Comparison of ENCODE assay signal across 23 cellular contexts in genomic region chr9:72217306-72217842, GRCh38.
"Had no signal": no experiment of that assay in that cellular context is flagged by ENCODE, and none has a peak within 500 bp of the region (broad histone marks: within the 10 kb centered on the region; RNA-seq: fewer than 3 reads in every experiment).

No MANE protein-coding gene starts in this region.

- H3K27me3 Mint-ChIP-seq: activated naive CD4-positive, alpha-beta T cell treated with anti-CD3 and anti-CD28 coated beads, Interleukin-2, amount 10 ng/mL, durations not matched to agents 7 days and 5 days; progenitor cell of endocrine pancreas had no signal

- H3K4me3 ChIP-seq: body of pancreas, coronary artery, heart right ventricle, left lung, lung, thyroid gland, upper lobe of right lung had no signal

- ATAC-seq: activated CD8-positive, alpha-beta memory T cell treated with anti-CD3 and anti-CD28 coated beads, Interleukin-2, amount 10 ng/mL, durations not matched to agents 7 days and 5 days; body of pancreas; heart right ventricle; left lung; natural killer cell; stimulated activated naive CD8-positive, alpha-beta T cell treated with anti-CD3 and anti-CD28 coated beads, Interleukin-15, Interleukin-2, amounts not matched to agents 100 U/mL and 50 U/mL, for 24 hours; upper lobe of right lung had no signal

- H3K4me3 Mint-ChIP-seq: activated CD4-positive, alpha-beta memory T cell treated with anti-CD3 and anti-CD28 coated beads, Interleukin-2, amount 10 ng/mL, durations not matched to agents 7 days and 5 days; activated CD4-positive, alpha-beta T cell treated with anti-CD3 and anti-CD28 coated beads, Interleukin-2, amount 10 ng/mL, durations not matched to agents 24 days and 14 days; activated CD8-positive, alpha-beta memory T cell treated with anti-CD3 and anti-CD28 coated beads, Interleukin-2, amount 10 ng/mL, durations not matched to agents 7 days and 5 days; activated naive CD4-positive, alpha-beta T cell treated with anti-CD3 and anti-CD28 coated beads, Interleukin-2, amount 10 ng/mL, durations not matched to agents 7 days and 5 days; endodermal cell; mesothelial cell of epicardium; natural killer cell; T-helper 1 cell treated with Interleukin-12 subunit alpha and Interleukin-12 subunit beta and Interleukin-4 antibody, amounts not matched to agents 30 μg/mL and 1 μg/mL, for 36 hours had no signal

- H3K27ac Mint-ChIP-seq: activated CD4-positive, alpha-beta memory T cell treated with anti-CD3 and anti-CD28 coated beads, Interleukin-2, amount 10 ng/mL, durations not matched to agents 7 days and 5 days; activated CD4-positive, alpha-beta T cell treated with anti-CD3 and anti-CD28 coated beads, Interleukin-2, amount 10 ng/mL, durations not matched to agents 24 days and 14 days; activated CD8-positive, alpha-beta memory T cell treated with anti-CD3 and anti-CD28 coated beads, Interleukin-2, amount 10 ng/mL, durations not matched to agents 7 days and 5 days; activated naive CD4-positive, alpha-beta T cell treated with anti-CD3 and anti-CD28 coated beads, Interleukin-2, amount 10 ng/mL, durations not matched to agents 7 days and 5 days; endodermal cell; mesothelial cell of epicardium; natural killer cell; progenitor cell of endocrine pancreas; T-helper 1 cell treated with Interleukin-12 subunit alpha and Interleukin-12 subunit beta and Interleukin-4 antibody, amounts not matched to agents 30 μg/mL and 1 μg/mL, for 36 hours had no signal

- H3K27ac ChIP-seq: body of pancreas, coronary artery, heart right ventricle, left lung, thyroid gland, upper lobe of right lung had no signal

- H3K27me3 ChIP-seq: body of pancreas, heart right ventricle, left lung, thyroid gland, upper lobe of right lung had no signal

- H3K4me1 ChIP-seq: body of pancreas, heart right ventricle, left lung, thyroid gland, upper lobe of right lung had no signal

- FAIRE-seq: kidney had no signal

- H3K36me3 Mint-ChIP-seq: activated CD8-positive, alpha-beta memory T cell treated with anti-CD3 and anti-CD28 coated beads, Interleukin-2, amount 10 ng/mL, durations not matched to agents 7 days and 5 days; activated naive CD4-positive, alpha-beta T cell treated with anti-CD3 and anti-CD28 coated beads, Interleukin-2, amount 10 ng/mL, durations not matched to agents 7 days and 5 days; mesothelial cell of epicardium; natural killer cell had no signal

- H3K9me3 Mint-ChIP-seq: activated CD4-positive, alpha-beta memory T cell treated with anti-CD3 and anti-CD28 coated beads, Interleukin-2, amount 10 ng/mL, durations not matched to agents 7 days and 5 days; activated CD4-positive, alpha-beta T cell treated with anti-CD3 and anti-CD28 coated beads, Interleukin-2, amount 10 ng/mL, durations not matched to agents 24 days and 14 days; activated naive CD4-positive, alpha-beta T cell treated with anti-CD3 and anti-CD28 coated beads, Interleukin-2, amount 10 ng/mL, durations not matched to agents 7 days and 5 days; natural killer cell; T-helper 1 cell treated with Interleukin-12 subunit alpha and Interleukin-12 subunit beta and Interleukin-4 antibody, amounts not matched to agents 30 μg/mL and 1 μg/mL, for 36 hours had no signal

- H3K36me3 ChIP-seq: heart right ventricle, left lung, thyroid gland, upper lobe of right lung had no signal

- H3K9me3 ChIP-seq: body of pancreas, heart right ventricle, left lung, thyroid gland, upper lobe of right lung had no signal

- DNase-seq: activated CD4-positive, alpha-beta memory T cell treated with anti-CD3 and anti-CD28 coated beads, Interleukin-2, amount 10 ng/mL, durations not matched to agents 7 days and 5 days; activated CD4-positive, alpha-beta T cell treated with anti-CD3 and anti-CD28 coated beads, Interleukin-2, amount 10 ng/mL, durations not matched to agents 24 days and 14 days; activated CD8-positive, alpha-beta memory T cell treated with anti-CD3 and anti-CD28 coated beads, Interleukin-2, amount 10 ng/mL, durations not matched to agents 7 days and 5 days; activated effector memory CD4-positive, alpha-beta T cell treated with anti-CD3 and anti-CD28 coated beads, Interleukin-2, amount 50 U/mL, for 16 hours; activated naive CD4-positive, alpha-beta T cell treated with anti-CD3 and anti-CD28 coated beads, Interleukin-2, amount 10 ng/mL, durations not matched to agents 7 days and 5 days; activated T-cell treated with anti-CD3 and anti-CD28 coated beads for 4 hours; amygdala; body of pancreas; caudate nucleus; endodermal cell; heart right ventricle; kidney; left lung; natural killer cell; stimulated activated CD4-positive, alpha-beta T cell treated with anti-CD3 and anti-CD28 coated beads, Interleukin-4, amount 100 ng/mL, for 4 hours; stimulated activated naive CD8-positive, alpha-beta T cell treated with anti-CD3 and anti-CD28 coated beads, Interleukin-15, Interleukin-2, amounts not matched to agents 100 U/mL and 50 U/mL, for 24 hours; thyroid gland; upper lobe of right lung had no signal

- H3K4me1 Mint-ChIP-seq: activated CD4-positive, alpha-beta memory T cell treated with anti-CD3 and anti-CD28 coated beads, Interleukin-2, amount 10 ng/mL, durations not matched to agents 7 days and 5 days; activated CD4-positive, alpha-beta T cell treated with anti-CD3 and anti-CD28 coated beads, Interleukin-2, amount 10 ng/mL, durations not matched to agents 24 days and 14 days; activated CD8-positive, alpha-beta memory T cell treated with anti-CD3 and anti-CD28 coated beads, Interleukin-2, amount 10 ng/mL, durations not matched to agents 7 days and 5 days; activated naive CD4-positive, alpha-beta T cell treated with anti-CD3 and anti-CD28 coated beads, Interleukin-2, amount 10 ng/mL, durations not matched to agents 7 days and 5 days; endodermal cell; mesothelial cell of epicardium; natural killer cell had no signal
